8 cellular contexts compared by ENCODE assay signal in genomic region chr5:53479045-53479655, GRCh38. TPM values are rescaled to one million over a fixed set of nuclear protein-coding genes. Genes with fewer than 3 reads are reported as not detected.
DNase-seq lines count a peak whose midpoint lies in the region; ATAC-seq and TF ChIP-seq lines count a peak whose summit lies in the region.

No MANE protein-coding gene starts in this region.

- no peak for ATAC-seq in CD4-positive, CD25-positive, alpha-beta regulatory T cell (ENCODE audit: low read depth in 2 of 2)
- no peak for ATAC-seq in natural killer cell
- ATAC-seq in HG02870 (IDR thresholded peaks at IDR 0.05; ENCODE audit: unreplicated experiment) = no peak
- no peak for ATAC-seq in GM18907 (IDR thresholded peaks at IDR 0.05; ENCODE audit: unreplicated experiment)

- TF ChIP-seq CTCF in colonic mucosa (IDR thresholded peaks at IDR 0.05) = no peak
- TF ChIP-seq CTCF in natural killer cell (IDR thresholded peaks at IDR 0.05) = no peak
- no peak for TF ChIP-seq CTCF in GM20000 (IDR thresholded peaks at IDR 0.05; ENCODE audit: extremely low read depth, missing control alignments)

- peak overlapping the region in 1 of 3 donors; percentile 16 for H3K27ac Mint-ChIP-seq in CD4-positive, CD25-positive, alpha-beta regulatory T cell
- H3K27ac Mint-ChIP-seq in natural killer cell = peak overlapping the region in 1 of 2 donors; percentile 41

- H3K4me3 ChIP-seq in CD4-positive, CD25-positive, alpha-beta regulatory T cell (ENCODE audit: low read depth, low read length) = peak overlapping the region; percentile 68
- H3K4me3 ChIP-seq in Jurkat, Clone E6-1 (ENCODE audit: low read length) = peak overlapping the region; percentile 20
- H3K4me3 ChIP-seq in colonic mucosa = peak overlapping the region; percentile 62

- intact Hi-C loops in colonic mucosa (cut with DNase I) = loop anchor here (5.0 kb wide), 1 partner anchor 738 kb away; no protein-coding TSS in a partner anchor
- intact Hi-C loops in natural killer cell (cut with micrococcal nuclease) = loop anchor here (10.0 kb wide), 1 partner anchor 746 kb away; no protein-coding TSS in a partner anchor

- H3K9ac ChIP-seq in colonic mucosa (ENCODE audit: low read depth in 2 of 2, low read length in 2 of 2) = peak overlapping the region; percentile 38 to 59

- H3K27ac ChIP-seq in CD4-positive, CD25-positive, alpha-beta regulatory T cell (ENCODE audit: insufficient read depth, low read length, poor library complexity, severe bottlenecking) = no peak overlapping the region
- peak overlapping the region; percentile 48 for H3K27ac ChIP-seq in colonic mucosa

- H3K4me1 Mint-ChIP-seq in CD4-positive, CD25-positive, alpha-beta regulatory T cell = peaks cover 14 to 48% (median 27%) of the 10 kb centered on the region in 4 donors
- peaks cover 44 to 49% of the 10 kb centered on the region in 2 donors for H3K4me1 Mint-ChIP-seq in natural killer cell

- no peaks in the 10 kb centered on the region for H3K9me3 ChIP-seq in CD4-positive, CD25-positive, alpha-beta regulatory T cell (ENCODE audit: control insufficient read depth in 2 of 2, low read length in 2 of 2)
- H3K9me3 ChIP-seq in colonic mucosa = no peaks in the 10 kb centered on the region

- peaks cover 81% of the 10 kb centered on the region for H3K27me3 Mint-ChIP-seq in CD4-positive, CD25-positive, alpha-beta regulatory T cell
- peaks cover 25 to 53% of the 10 kb centered on the region in 2 donors for H3K27me3 Mint-ChIP-seq in natural killer cell (ENCODE audit: low read depth in 2 of 2)

- no peaks in the 10 kb centered on the region for H3K36me3 ChIP-seq in CD4-positive, CD25-positive, alpha-beta regulatory T cell (ENCODE audit: control insufficient read depth, insufficient read depth, low read length)
- no peaks in the 10 kb centered on the region for H3K36me3 ChIP-seq in colonic mucosa

- H3K4me3 Mint-ChIP-seq in CD4-positive, CD25-positive, alpha-beta regulatory T cell = peak overlapping the region; percentile 84 to 96 (median 89)
- H3K4me3 Mint-ChIP-seq in natural killer cell = peak overlapping the region; percentile 92

- DNase-seq in CD4-positive, CD25-positive, alpha-beta regulatory T cell = no peak
- DNase-seq in Jurkat, Clone E6-1 (ENCODE audit: low read depth, low spot score) = no peak
- DNase-seq in colonic mucosa (no peak), natural killer cell (no peak), NCI-H524 (lab: John Stamatoyannopoulos, UW) (no peak), GM20000 (ENCODE audit: low spot score) (no peak)

- H3K9me3 Mint-ChIP-seq in CD4-positive, CD25-positive, alpha-beta regulatory T cell = peaks cover 0 to 3% (median 0%) of the 10 kb centered on the region in 7 donors
- H3K9me3 Mint-ChIP-seq in natural killer cell = no peaks in the 10 kb centered on the region

- peaks cover 37% of the 10 kb centered on the region for H3K4me1 ChIP-seq in CD4-positive, CD25-positive, alpha-beta regulatory T cell (ENCODE audit: control insufficient read depth, insufficient read depth, low read length, poor library complexity, severe bottlenecking)
- no peaks in the 10 kb centered on the region for H3K4me1 ChIP-seq in colonic mucosa

- H3K27me3 ChIP-seq in CD4-positive, CD25-positive, alpha-beta regulatory T cell (ENCODE audit: control insufficient read depth, insufficient read depth, low read length) = peaks cover 44% of the 10 kb centered on the region
- H3K27me3 ChIP-seq in colonic mucosa = peaks cover 26% of the 10 kb centered on the region

- H3K36me3 Mint-ChIP-seq in CD4-positive, CD25-positive, alpha-beta regulatory T cell = no peaks in the 10 kb centered on the region
- peaks cover 8% of the 10 kb centered on the region for H3K36me3 Mint-ChIP-seq in natural killer cell

RNA-seq across cellular contexts. Expression of gene FST, which starts 1.3 kb away (rescaled TPM):
- total RNA-seq in CD4-positive, CD25-positive, alpha-beta regulatory T cell = not detected
- under 1 TPM in 2 of 4 donors, not detected in 2; 0.10 to 0.22 TPM for polyA plus RNA-seq in CD4-positive, CD25-positive, alpha-beta regulatory T cell
- polyA plus RNA-seq in Jurkat, Clone E6-1 (2012; ENCODE audit: insufficient read depth, insufficient read length) = not detected
- 1 to 10 TPM in 1 of 2 donors, under 1 TPM in 1; 0.91 to 3.2 TPM for total RNA-seq in colonic mucosa
- not detected for total RNA-seq in natural killer cell
